ENCODE assay signal across 8 cellular contexts in the genomic region with DNA sequence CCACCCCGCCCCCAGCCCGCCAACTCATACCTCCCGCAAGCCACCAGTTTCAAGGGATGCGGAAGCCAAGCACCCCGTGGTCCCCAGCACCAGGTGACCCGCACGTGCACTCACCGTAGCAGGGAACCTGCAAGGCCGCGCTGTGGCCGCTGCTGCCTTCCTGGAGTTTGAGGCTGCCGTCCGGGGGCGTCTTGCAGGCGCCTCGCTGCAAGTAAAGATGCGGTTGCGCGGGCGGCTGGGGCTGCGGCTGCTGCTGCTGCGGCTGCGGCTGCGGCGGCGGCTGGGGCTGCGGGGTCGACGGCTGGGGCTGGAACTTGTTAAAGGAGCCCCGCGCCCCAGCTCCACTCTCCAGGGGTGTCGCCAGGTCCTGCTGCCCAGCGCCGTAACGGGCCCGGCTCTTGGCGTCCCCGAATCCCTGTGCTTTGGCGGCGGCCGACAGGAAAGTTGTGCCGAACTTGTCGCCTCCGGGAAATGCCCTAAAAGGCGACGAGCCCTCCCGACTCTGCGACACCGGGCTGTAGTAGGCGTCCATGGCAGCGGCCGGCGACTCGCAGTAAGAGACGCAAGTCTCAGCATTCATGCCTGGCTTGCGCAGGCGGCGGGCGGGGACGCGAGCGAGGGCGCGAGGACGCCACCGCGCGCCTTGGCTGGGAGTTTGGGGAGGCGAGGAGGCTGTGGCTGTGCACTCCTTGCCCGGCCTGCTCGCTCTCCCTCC. TPM values are rescaled to one million over a fixed set of nuclear protein-coding genes. Genes with fewer than 3 reads are reported as not detected.
DNase-seq lines count a peak whose midpoint lies in the region; ATAC-seq lines count a peak whose summit lies in the region.

A gene (minus strand): TSS at position 657 of the 715 bp plus-strand sequence. CDS start 77 bp downstream, at position 580.

- intact Hi-C loops in right cardiac atrium (cut with DNase I) = no loop called here

- peaks cover 3% of the 10 kb centered on the region for H3K4me1 ChIP-seq in right cardiac atrium (ENCODE audit: control insufficient read depth, insufficient read depth, low read length)

- POLR2A ChIA-PET in activated CD4-positive, alpha-beta memory T cell treated with anti-CD3 and anti-CD28 coated beads, Interleukin-2, amount 10 ng/mL, durations not matched to agents 7 days and 5 days (lab: Charles Lee) = no interaction called here

- no peak within 1 kb of the TSS for H3K27ac Mint-ChIP-seq in activated CD4-positive, alpha-beta memory T cell treated with anti-CD3 and anti-CD28 coated beads, Interleukin-2, amount 10 ng/mL, durations not matched to agents 7 days and 5 days

- no peak within 1 kb of the TSS for H3K27ac ChIP-seq in right cardiac atrium (ENCODE audit: low read length)

- DNase-seq in 8988T (peak; percentile 93), H4 (ENCODE audit: low spot score) (peak; percentile 52), right cardiac atrium (peak; percentile 40 to 78 (median 73)), NCI-H1436 treated with DMSO at 0.1 percent for 48 hours (lab: John Stamatoyannopoulos, UW) (no peak)
- peak; percentile 37 for DNase-seq in activated CD4-positive, alpha-beta memory T cell treated with anti-CD3 and anti-CD28 coated beads, Interleukin-2, amount 10 ng/mL, durations not matched to agents 7 days and 5 days
- peak; percentile 8 to 19 for DNase-seq in stimulated activated CD8-positive, alpha-beta memory T cell treated with anti-CD3 and anti-CD28 coated beads, Interleukin-15, amount 100 ng/mL, for 48 hours (ENCODE audit: low read depth in 2 of 2)

- H3K4me3 ChIP-seq in right cardiac atrium (ENCODE audit: low read length) = peak within 1 kb of the TSS; percentile 24

- CTCF ChIA-PET in activated CD4-positive, alpha-beta memory T cell treated with anti-CD3 and anti-CD28 coated beads, Interleukin-2, amount 10 ng/mL, durations not matched to agents 7 days and 5 days (lab: Charles Lee) = no interaction called here

- H3K4me3 Mint-ChIP-seq in activated CD4-positive, alpha-beta memory T cell treated with anti-CD3 and anti-CD28 coated beads, Interleukin-2, amount 10 ng/mL, durations not matched to agents 7 days and 5 days = peak within 1 kb of the TSS; percentile 39

- no peaks in the 10 kb centered on the region for H3K9me3 ChIP-seq in right cardiac atrium (ENCODE audit: control insufficient read depth, low read length)

- H3K4me1 Mint-ChIP-seq in activated CD4-positive, alpha-beta memory T cell treated with anti-CD3 and anti-CD28 coated beads, Interleukin-2, amount 10 ng/mL, durations not matched to agents 7 days and 5 days = peaks cover 26% of the 10 kb centered on the region

- H3K36me3 Mint-ChIP-seq in activated CD4-positive, alpha-beta memory T cell treated with anti-CD3 and anti-CD28 coated beads, Interleukin-2, amount 10 ng/mL, durations not matched to agents 7 days and 5 days (ENCODE audit: low read depth) = peaks cover 13% of the 10 kb centered on the region

- ATAC-seq in right cardiac atrium = peak; percentile 65 to 75
- no peak for ATAC-seq in GM18870 (IDR thresholded peaks at IDR 0.05; ENCODE audit: unreplicated experiment)
- no peak for ATAC-seq in GM21515 (IDR thresholded peaks at IDR 0.05; ENCODE audit: unreplicated experiment)

- H3K9me3 Mint-ChIP-seq in activated CD4-positive, alpha-beta memory T cell treated with anti-CD3 and anti-CD28 coated beads, Interleukin-2, amount 10 ng/mL, durations not matched to agents 7 days and 5 days = no peaks in the 10 kb centered on the region

- H3K27me3 Mint-ChIP-seq in activated CD4-positive, alpha-beta memory T cell treated with anti-CD3 and anti-CD28 coated beads, Interleukin-2, amount 10 ng/mL, durations not matched to agents 7 days and 5 days = peaks cover 92% of the 10 kb centered on the region

- 1% methylated on average over 71 of the region's 71 CpGs for WGBS in right cardiac atrium

- H3K27me3 ChIP-seq in right cardiac atrium (ENCODE audit: control insufficient read depth, insufficient read depth) = no peaks in the 10 kb centered on the region

RNA-seq across cellular contexts. Expression of the gene that starts here (rescaled TPM):
- total RNA-seq in H4 (2014; rRNA removed; shearing (Covaris generic)) = 2.5 and 2.9 TPM in 2 replicates
- total RNA-seq in activated CD4-positive, alpha-beta memory T cell treated with anti-CD3 and anti-CD28 coated beads, Interleukin-2, amount 10 ng/mL, durations not matched to agents 7 days and 5 days = not detected
- total RNA-seq in right cardiac atrium = not detected
- polyA plus RNA-seq in right cardiac atrium = 0.07 TPM

Comparison
In these comparisons a context has a peak if more than half of its experiments do, and no peak if none do; other contexts are left out.
1. Peak in DNase-seq in activated CD4-positive, alpha-beta memory T cell treated with anti-CD3 and anti-CD28 coated beads, Interleukin-2, amount 10 ng/mL, durations not matched to agents 7 days and 5 days; RNA of the gene not detected or under 1 TPM.
2. Peak in DNase-seq, ATAC-seq and H3K4me3 ChIP-seq in right cardiac atrium; RNA of the gene not detected or under 1 TPM.